Comparison of ENCODE assay signal across 1 cellular context in the genomic region with DNA sequence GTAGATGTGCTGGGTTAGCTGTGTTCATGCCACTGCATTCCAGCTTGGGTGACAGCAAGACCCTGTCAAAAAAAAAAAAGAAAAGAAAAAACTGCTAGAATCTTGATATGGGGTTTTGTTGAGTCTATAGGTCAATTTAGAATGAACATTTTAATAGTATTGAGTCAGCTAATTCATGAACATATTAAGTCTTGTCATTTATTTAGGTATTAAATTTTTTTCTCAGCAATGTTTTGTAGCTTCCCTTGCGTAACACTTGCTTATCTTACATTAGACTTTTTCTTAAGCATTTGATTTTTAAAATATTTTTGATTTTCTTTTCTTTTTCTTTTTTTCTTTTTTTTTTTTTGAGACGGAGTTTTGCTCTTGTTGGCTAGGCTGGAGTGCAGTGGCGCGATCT.
TF ChIP-seq lines count a peak whose summit lies in the region.

No MANE protein-coding gene starts in this region.

TF ChIP-seq in H1, 55 proteins besides CTCF, POLR2A, EP300 and RAD21:
- TF ChIP-seq, protein P1, sequence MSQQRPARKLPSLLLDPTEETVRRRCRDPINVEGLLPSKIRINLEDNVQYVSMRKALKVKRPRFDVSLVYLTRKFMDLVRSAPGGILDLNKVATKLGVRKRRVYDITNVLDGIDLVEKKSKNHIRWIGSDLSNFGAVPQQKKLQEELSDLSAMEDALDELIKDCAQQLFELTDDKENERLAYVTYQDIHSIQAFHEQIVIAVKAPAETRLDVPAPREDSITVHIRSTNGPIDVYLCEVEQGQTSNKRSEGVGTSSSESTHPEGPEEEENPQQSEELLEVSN (IDR thresholded peaks at IDR 0.05), result no peak
- TF ChIP-seq CEBPB (IDR thresholded peaks at IDR 0.05; ENCODE audit: low read depth, low read length) (peak; percentile 21; the same call in 1 of the 2 replicates), PHF8 (conservative IDR thresholded peaks at IDR 0.05; ENCODE audit: low read depth, low read length) (no peak)
